15 cellular contexts compared by ENCODE assay signal in genomic region chr12:33000016-33000415, GRCh38.
DNase-seq lines count a peak whose midpoint lies in the region; ATAC-seq and TF ChIP-seq lines count a peak whose summit lies in the region.
"Had no signal": no experiment of that assay in that cellular context is flagged by ENCODE, and none has a peak within 500 bp of the region (broad histone marks: within the 10 kb centered on the region; RNA-seq: fewer than 3 reads in every experiment).

No MANE protein-coding gene starts in this region.

- H3K9me3 Mint-ChIP-seq in GM23338 = peaks cover 15% of the 10 kb centered on the region; the same call in 2 of the 3 replicates

- H3K4me3 ChIP-seq in GM23338 = no peak overlapping the region
- H3K4me3 ChIP-seq in gastrocnemius medialis = no peak overlapping the region
- H3K4me3 ChIP-seq: BLaER1, GM12878 had no signal

- no peaks in the 10 kb centered on the region for H3K79me2 ChIP-seq in GM23338 (replicated peaks; ENCODE audit: insufficient read depth)

- H3K27me3 ChIP-seq in GM23338 (ENCODE audit: insufficient read depth) = no peaks in the 10 kb centered on the region
- H3K27me3 ChIP-seq in gastrocnemius medialis = no peaks in the 10 kb centered on the region
- H3K27me3 ChIP-seq: BLaER1 had no signal

- H3F3A ChIP-seq in GM23338 (replicated peaks; ENCODE audit: low read depth) = no peaks in the 10 kb centered on the region

- H3K36me3 Mint-ChIP-seq in GM23338 (ENCODE audit: low read depth) = no peaks in the 10 kb centered on the region
- H3K36me3 Mint-ChIP-seq: CD14-positive monocyte; CD4-positive, alpha-beta memory T cell had no signal

- H3K27ac ChIP-seq in GM23338 (ENCODE audit: low read depth) = no peak overlapping the region
- H3K27ac ChIP-seq in caudate nucleus (ENCODE audit: low read depth, low read length) = peak overlapping the region; percentile 19
- H3K27ac ChIP-seq in gastrocnemius medialis = no peak overlapping the region
- H3K27ac ChIP-seq: BLaER1 had no signal

- no peaks in the 10 kb centered on the region for H3K9me2 ChIP-seq in GM23338 (ENCODE audit: insufficient read depth)

- H3K9me3 ChIP-seq in gastrocnemius medialis = no peaks in the 10 kb centered on the region

- H3K4me3 Mint-ChIP-seq in GM23338 = no peak overlapping the region
- H3K4me3 Mint-ChIP-seq: CD14-positive monocyte; CD4-positive, alpha-beta memory T cell; HFFc6 had no signal

- H4K20me1 ChIP-seq in GM23338 (replicated peaks; ENCODE audit: insufficient read depth) = no peaks in the 10 kb centered on the region
- H4K20me1 ChIP-seq: BLaER1 had no signal

- peaks cover 3% of the 10 kb centered on the region; the same call in 2 of the 3 replicates for H3K4me1 Mint-ChIP-seq in GM23338
- H3K4me1 Mint-ChIP-seq: CD14-positive monocyte; CD4-positive, alpha-beta memory T cell had no signal

- no peak for TF ChIP-seq CTCF in GM23338 (conservative IDR thresholded peaks at IDR 0.05; ENCODE audit: low read depth in 2 of 2)
- TF ChIP-seq CTCF in gastrocnemius medialis (IDR thresholded peaks at IDR 0.05 in 4 of 5, conservative IDR thresholded peaks at IDR 0.05 in 1 of 5) = no peak

- H3K27me3 Mint-ChIP-seq in GM23338 (ENCODE audit: insufficient read depth, low read depth, poor library complexity) = peaks cover 2% of the 10 kb centered on the region
- H3K27me3 Mint-ChIP-seq: CD4-positive, alpha-beta memory T cell had no signal

- H3K4me2 ChIP-seq in GM23338 = no peak overlapping the region
- H3K4me2 ChIP-seq: BLaER1 had no signal

- peak overlapping the region; percentile 54; the same call in 1 of the 2 replicates for H2AFZ ChIP-seq in GM23338

- DNase-seq in GM23338 (ENCODE audit: low spot score) (no peak), caudate nucleus (lab: John Stamatoyannopoulos, UW) (no peak), islet precursor cell (peak; percentile 75), gastrocnemius medialis (peak in 1 of 2 donors; percentile 14), NCI-H146 treated with DMSO at 0.1 percent for 48 hours (lab: John Stamatoyannopoulos, UW; ENCODE audit: unreplicated experiment) (no peak)
- DNase-seq in NK-92 treated with Interleukin-12 subunit alpha and Interleukin-12 subunit beta, amount 100 ng/mL, for 24 hours (lab: John Stamatoyannopoulos, UW) = no peak
- DNase-seq: 8988T; CD4-positive, alpha-beta memory T cell; DMS79 treated with DMSO at 0.1 percent for 48 hours; HFFc6 had no signal

- ATAC-seq in GM23338 (peak; percentile 48; the same call in 2 of the 3 replicates), gastrocnemius medialis (peak; percentile 30 to 33), GM19452 (IDR thresholded peaks at IDR 0.05; ENCODE audit: unreplicated experiment) (no peak)
- ATAC-seq: GM12878, HCT116 had no signal

- in situ Hi-C loops in gastrocnemius medialis (cut with MboI; ENCODE audit: low sequenced_read_pairs in 4 of 4) = no loop called here

- intact Hi-C loops in gastrocnemius medialis (cut with DNase I; ENCODE audit: low total_unique reads) = no loop called here

- H3K36me3 ChIP-seq in GM23338 (ENCODE audit: insufficient read depth) (no peaks in the 10 kb centered on the region), gastrocnemius medialis (no peaks in the 10 kb centered on the region)
- H3K36me3 ChIP-seq: BLaER1 had no signal

- TF ChIP-seq POLR2A in gastrocnemius medialis (IDR thresholded peaks at IDR 0.05) = no peak

- no peak overlapping the region for H3K27ac Mint-ChIP-seq in GM23338
- H3K27ac Mint-ChIP-seq: CD14-positive monocyte; CD4-positive, alpha-beta memory T cell; HFFc6 had no signal

- H3K4me1 ChIP-seq in GM23338 (ENCODE audit: insufficient read depth) = peaks cover 11% of the 10 kb centered on the region; the same call in 1 of the 2 replicates
- no peaks in the 10 kb centered on the region for H3K4me1 ChIP-seq in gastrocnemius medialis
- H3K4me1 ChIP-seq: BLaER1 had no signal

TF ChIP-seq in GM23338, 12 proteins besides CTCF, POLR2A, EP300 and RAD21:
- TF ChIP-seq, protein P1, sequence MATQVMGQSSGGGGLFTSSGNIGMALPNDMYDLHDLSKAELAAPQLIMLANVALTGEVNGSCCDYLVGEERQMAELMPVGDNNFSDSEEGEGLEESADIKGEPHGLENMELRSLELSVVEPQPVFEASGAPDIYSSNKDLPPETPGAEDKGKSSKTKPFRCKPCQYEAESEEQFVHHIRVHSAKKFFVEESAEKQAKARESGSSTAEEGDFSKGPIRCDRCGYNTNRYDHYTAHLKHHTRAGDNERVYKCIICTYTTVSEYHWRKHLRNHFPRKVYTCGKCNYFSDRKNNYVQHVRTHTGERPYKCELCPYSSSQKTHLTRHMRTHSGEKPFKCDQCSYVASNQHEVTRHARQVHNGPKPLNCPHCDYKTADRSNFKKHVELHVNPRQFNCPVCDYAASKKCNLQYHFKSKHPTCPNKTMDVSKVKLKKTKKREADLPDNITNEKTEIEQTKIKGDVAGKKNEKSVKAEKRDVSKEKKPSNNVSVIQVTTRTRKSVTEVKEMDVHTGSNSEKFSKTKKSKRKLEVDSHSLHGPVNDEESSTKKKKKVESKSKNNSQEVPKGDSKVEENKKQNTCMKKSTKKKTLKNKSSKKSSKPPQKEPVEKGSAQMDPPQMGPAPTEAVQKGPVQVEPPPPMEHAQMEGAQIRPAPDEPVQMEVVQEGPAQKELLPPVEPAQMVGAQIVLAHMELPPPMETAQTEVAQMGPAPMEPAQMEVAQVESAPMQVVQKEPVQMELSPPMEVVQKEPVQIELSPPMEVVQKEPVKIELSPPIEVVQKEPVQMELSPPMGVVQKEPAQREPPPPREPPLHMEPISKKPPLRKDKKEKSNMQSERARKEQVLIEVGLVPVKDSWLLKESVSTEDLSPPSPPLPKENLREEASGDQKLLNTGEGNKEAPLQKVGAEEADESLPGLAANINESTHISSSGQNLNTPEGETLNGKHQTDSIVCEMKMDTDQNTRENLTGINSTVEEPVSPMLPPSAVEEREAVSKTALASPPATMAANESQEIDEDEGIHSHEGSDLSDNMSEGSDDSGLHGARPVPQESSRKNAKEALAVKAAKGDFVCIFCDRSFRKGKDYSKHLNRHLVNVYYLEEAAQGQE (IDR thresholded peaks at IDR 0.05; ENCODE audit: unreplicated experiment) = no peak
- TF ChIP-seq JUNB (IDR thresholded peaks at IDR 0.05; ENCODE audit: unreplicated experiment) = no peak
- TF ChIP-seq EZH2 (IDR thresholded peaks at IDR 0.05; ENCODE audit: low read depth, unreplicated experiment) = no peak
- no peak for TF ChIP-seq NANOG (IDR thresholded peaks at IDR 0.05; ENCODE audit: borderline replicate concordance)
- no peak for TF ChIP-seq ZNF114 (CRISPR knock-in tag; IDR thresholded peaks at IDR 0.05)
TF ChIP-seq in GM23338: peak in this region for 0.
